8 cellular contexts compared by ENCODE assay signal in genomic region chr17:82133160-82133953, GRCh38. TPM values are rescaled to one million over a fixed set of nuclear protein-coding genes. Genes with fewer than 3 reads are reported as not detected.
DNase-seq lines count a peak whose midpoint lies in the region; TF ChIP-seq lines count a peak whose summit lies in the region.
"Not testable (repeated sequence)": the region's sequence is repeated elsewhere in the genome, so short reads cannot be mapped to it uniquely, and the experiment has no call there.

No MANE protein-coding gene starts in this region.

- DNase-seq in HFFc6 (peak; percentile 71), NCI-H2196 treated with DMSO at 0.1 percent for 48 hours (lab: John Stamatoyannopoulos, UW; ENCODE audit: unreplicated experiment) (peak; percentile 52), adipocyte (ENCODE audit: low read depth) (peak; percentile 65), epithelial cell of esophagus (ENCODE audit: low read depth) (peak; percentile 90), hepatocyte (ENCODE audit: low spot score) (peak; percentile 46), non-pigmented ciliary epithelial cell (ENCODE audit: low read depth) (peak; percentile 35)
- not testable (repeated sequence) for DNase-seq in suprapubic skin (ENCODE audit: low spot score in 2 of 2)

- H2AFZ ChIP-seq in hepatocyte, result not testable (repeated sequence)

- H3K4me3 Mint-ChIP-seq in HFFc6, result peak overlapping the region; percentile 30; the same call in 1 of the 2 replicates

- H3K36me3 ChIP-seq in BLaER1 treated with 17β-estradiol and CSF1 and Interleukin-3, amounts not matched to agents 10 nM and 100 nM; adipocyte (ENCODE audit: control insufficient read depth, insufficient read depth, low read length, severe bottlenecking); hepatocyte (replicated peaks; ENCODE audit: insufficient read depth, low read depth); suprapubic skin: not testable (repeated sequence)

- TF ChIP-seq POLR2A in suprapubic skin (IDR thresholded peaks at IDR 0.05), result not testable (repeated sequence)

- not testable (repeated sequence) for H3K9me3 ChIP-seq in BLaER1 treated with 17β-estradiol and CSF1 and Interleukin-3, amounts not matched to agents 10 nM and 100 nM (replicated peaks in 1 of 11); adipocyte (ENCODE audit: control insufficient read depth, low read length); hepatocyte (ENCODE audit: low read depth); suprapubic skin

- H3K36me3 Mint-ChIP-seq in HFFc6 (ENCODE audit: low read depth), result not testable (repeated sequence)

- TF ChIP-seq CTCF in HFFc6 (IDR thresholded peaks at IDR 0.05); epithelial cell of esophagus (IDR thresholded peaks at IDR 0.05; ENCODE audit: insufficient read depth, low read depth, low read length, missing control alignments); hepatocyte (IDR thresholded peaks at IDR 0.05; ENCODE audit: poor library complexity); suprapubic skin (IDR thresholded peaks at IDR 0.05): not testable (repeated sequence)

- H3K27ac Mint-ChIP-seq in HFFc6, result peak overlapping the region; percentile 84

- H3K4me1 ChIP-seq in BLaER1 treated with 17β-estradiol and CSF1 and Interleukin-3, amounts not matched to agents 10 nM and 100 nM, result peaks cover 16 to 35% (median 24%) of the 10 kb centered on the region in 10 experiments
- peaks cover 42% of the 10 kb centered on the region for H3K4me1 ChIP-seq in adipocyte (ENCODE audit: control insufficient read depth, insufficient read depth, low read length)
- H3K4me1 ChIP-seq in hepatocyte (ENCODE audit: insufficient read depth), result not testable (repeated sequence)
- H3K4me1 ChIP-seq in suprapubic skin, result peaks cover 16% of the 10 kb centered on the region

- not testable (repeated sequence) for H3K79me2 ChIP-seq in hepatocyte

- H3K27me3 Mint-ChIP-seq in HFFc6 (ENCODE audit: insufficient read depth), result not testable (repeated sequence)

- H3K9me3 Mint-ChIP-seq in HFFc6, result not testable (repeated sequence)

- 71% methylated on average over 8 of the region's 8 CpGs for WGBS in hepatocyte (ENCODE audit: low lambda C conversion rate, missing lambda C conversion rate)
- WGBS in suprapubic skin, result 54% methylated on average over 8 of the region's 8 CpGs

- peak overlapping the region in 10 of 11 experiments; percentile 46 to 80 (median 68); a peak in 20 of 22 replicates for H3K27ac ChIP-seq in BLaER1 treated with 17β-estradiol and CSF1 and Interleukin-3, amounts not matched to agents 10 nM and 100 nM
- H3K27ac ChIP-seq in hepatocyte (peak overlapping the region; percentile 88), suprapubic skin (peak overlapping the region; percentile 87)

- H3K4me1 Mint-ChIP-seq in HFFc6 (ENCODE audit: low read depth), result peaks cover 11% of the 10 kb centered on the region

- H3K9ac ChIP-seq in BLaER1 treated with 17β-estradiol and CSF1 and Interleukin-3, amounts not matched to agents 10 nM and 100 nM, result peak overlapping the region in 8 of 11 experiments; percentile 36 to 69 (median 54); a peak in 12 of 22 replicates
- peak overlapping the region; percentile 81 for H3K9ac ChIP-seq in adipocyte (ENCODE audit: low read length)

- TF ChIP-seq EP300 in suprapubic skin (IDR thresholded peaks at IDR 0.05), result not testable (repeated sequence)

- peak overlapping the region; percentile 11 to 64 (median 58); a peak in 19 of 22 replicates for H3K4me2 ChIP-seq in BLaER1 treated with 17β-estradiol and CSF1 and Interleukin-3, amounts not matched to agents 10 nM and 100 nM
- H3K4me2 ChIP-seq in hepatocyte, result peak overlapping the region; percentile 18

- H3K4me3 ChIP-seq in BLaER1 treated with 17β-estradiol and CSF1 and Interleukin-3, amounts not matched to agents 10 nM and 100 nM; epithelial cell of esophagus (ENCODE audit: low read length); hepatocyte; suprapubic skin: not testable (repeated sequence)
- peak overlapping the region; percentile 71 for H3K4me3 ChIP-seq in adipocyte (ENCODE audit: low read length)

- not testable (repeated sequence) for H3K9me2 ChIP-seq in hepatocyte (replicated peaks; ENCODE audit: insufficient read depth)

- H4K20me1 ChIP-seq in BLaER1 treated with 17β-estradiol and CSF1 and Interleukin-3, amounts not matched to agents 10 nM and 100 nM; hepatocyte (ENCODE audit: insufficient read depth, poor library complexity, severe bottlenecking): not testable (repeated sequence)

- H3K27me3 ChIP-seq in BLaER1 treated with 17β-estradiol and CSF1 and Interleukin-3, amounts not matched to agents 10 nM and 100 nM; adipocyte (replicated peaks; ENCODE audit: control insufficient read depth, insufficient read depth, low read length); hepatocyte; suprapubic skin: not testable (repeated sequence)

RNA-seq across cellular contexts. Expression of gene FASN, which starts 35.3 kb away (rescaled TPM):
- total RNA-seq in HFFc6 (2021; fragmentation: NEBNext Ultra II Directional; extraction: Animal tissue kit (Norgen Biotek cat#: 25700)), result 100 to 1,000 TPM; 108 to 138 (median 112) TPM
- total RNA-seq in hepatocyte, result 67.2 and 118 TPM in 2 replicates
- 71.5 and 77.6 TPM in 2 replicates for polyA plus RNA-seq in hepatocyte
- 100 to 1,000 TPM; 278 to 464 (median 359) TPM for total RNA-seq in suprapubic skin
